1 cellular context compared by ENCODE assay signal in the genomic region with DNA sequence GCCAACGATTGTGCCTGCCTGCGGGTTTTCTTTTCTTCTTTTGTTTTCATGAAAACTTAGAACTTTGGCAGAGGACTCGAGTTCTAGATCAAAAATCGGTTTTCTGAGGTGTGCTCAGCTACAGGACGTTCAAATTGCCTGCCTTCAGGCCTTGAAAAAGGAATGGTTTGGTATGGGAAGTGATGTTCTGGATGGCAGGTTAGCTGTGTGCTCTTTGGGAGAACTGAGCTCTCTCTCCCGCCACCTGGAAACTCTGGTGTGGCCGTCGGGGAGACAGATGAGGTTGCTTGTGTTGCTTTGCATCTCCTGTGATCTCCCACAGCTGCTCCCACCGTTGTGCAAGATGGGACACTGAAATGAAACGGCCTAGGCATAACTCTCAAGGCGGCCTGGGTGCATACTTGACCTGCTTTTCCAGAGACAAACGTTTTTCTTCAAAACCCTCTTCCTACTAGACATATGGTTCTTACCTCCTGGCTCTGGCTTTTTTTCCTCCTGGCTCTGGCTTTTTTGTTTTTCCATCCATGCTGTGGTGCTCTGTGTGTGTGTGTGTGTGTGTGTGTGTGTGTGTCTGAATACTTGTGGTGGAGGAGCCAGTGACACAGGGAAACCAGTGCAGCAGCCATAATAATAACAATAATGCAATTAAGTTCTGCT.
TF ChIP-seq lines count a peak whose summit lies in the region.

No MANE protein-coding gene starts in this region.

TF ChIP-seq in GM12878, 131 proteins besides CTCF, POLR2A, EP300 and RAD21:
- TF ChIP-seq EGR1 (IDR thresholded peaks at IDR 0.05; ENCODE audit: borderline replicate concordance in 1 of 2, low read depth in 2 of 2, low read length in 2 of 2) (no peak), TBL1XR1 (IDR thresholded peaks at IDR 0.05; ENCODE audit: low read depth, low read length) (no peak), SRF (IDR thresholded peaks at IDR 0.05; ENCODE audit: low read depth in 2 of 2, low read length in 2 of 2) (no peak), CBX3 (IDR thresholded peaks at IDR 0.05; ENCODE audit: borderline replicate concordance, low read depth) (no peak), RUNX3 (IDR thresholded peaks at IDR 0.05; ENCODE audit: low read length) (no peak), SMAD5 (IDR thresholded peaks at IDR 0.05; ENCODE audit: low read depth) (no peak), MEF2A (IDR thresholded peaks at IDR 0.05; ENCODE audit: insufficient read depth, low read depth, low read length) (no peak), ESRRA (IDR thresholded peaks at IDR 0.05; ENCODE audit: low read length) (no peak), BRCA1 (IDR thresholded peaks at IDR 0.05; ENCODE audit: low read depth, low read length) (no peak)
- TF ChIP-seq, protein P1, sequence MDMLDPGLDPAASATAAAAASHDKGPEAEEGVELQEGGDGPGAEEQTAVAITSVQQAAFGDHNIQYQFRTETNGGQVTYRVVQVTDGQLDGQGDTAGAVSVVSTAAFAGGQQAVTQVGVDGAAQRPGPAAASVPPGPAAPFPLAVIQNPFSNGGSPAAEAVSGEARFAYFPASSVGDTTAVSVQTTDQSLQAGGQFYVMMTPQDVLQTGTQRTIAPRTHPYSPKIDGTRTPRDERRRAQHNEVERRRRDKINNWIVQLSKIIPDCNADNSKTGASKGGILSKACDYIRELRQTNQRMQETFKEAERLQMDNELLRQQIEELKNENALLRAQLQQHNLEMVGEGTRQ (IDR thresholded peaks at IDR 0.05; ENCODE audit: borderline replicate concordance, low read depth, low read length) = no peak
- TF ChIP-seq, protein P2, sequence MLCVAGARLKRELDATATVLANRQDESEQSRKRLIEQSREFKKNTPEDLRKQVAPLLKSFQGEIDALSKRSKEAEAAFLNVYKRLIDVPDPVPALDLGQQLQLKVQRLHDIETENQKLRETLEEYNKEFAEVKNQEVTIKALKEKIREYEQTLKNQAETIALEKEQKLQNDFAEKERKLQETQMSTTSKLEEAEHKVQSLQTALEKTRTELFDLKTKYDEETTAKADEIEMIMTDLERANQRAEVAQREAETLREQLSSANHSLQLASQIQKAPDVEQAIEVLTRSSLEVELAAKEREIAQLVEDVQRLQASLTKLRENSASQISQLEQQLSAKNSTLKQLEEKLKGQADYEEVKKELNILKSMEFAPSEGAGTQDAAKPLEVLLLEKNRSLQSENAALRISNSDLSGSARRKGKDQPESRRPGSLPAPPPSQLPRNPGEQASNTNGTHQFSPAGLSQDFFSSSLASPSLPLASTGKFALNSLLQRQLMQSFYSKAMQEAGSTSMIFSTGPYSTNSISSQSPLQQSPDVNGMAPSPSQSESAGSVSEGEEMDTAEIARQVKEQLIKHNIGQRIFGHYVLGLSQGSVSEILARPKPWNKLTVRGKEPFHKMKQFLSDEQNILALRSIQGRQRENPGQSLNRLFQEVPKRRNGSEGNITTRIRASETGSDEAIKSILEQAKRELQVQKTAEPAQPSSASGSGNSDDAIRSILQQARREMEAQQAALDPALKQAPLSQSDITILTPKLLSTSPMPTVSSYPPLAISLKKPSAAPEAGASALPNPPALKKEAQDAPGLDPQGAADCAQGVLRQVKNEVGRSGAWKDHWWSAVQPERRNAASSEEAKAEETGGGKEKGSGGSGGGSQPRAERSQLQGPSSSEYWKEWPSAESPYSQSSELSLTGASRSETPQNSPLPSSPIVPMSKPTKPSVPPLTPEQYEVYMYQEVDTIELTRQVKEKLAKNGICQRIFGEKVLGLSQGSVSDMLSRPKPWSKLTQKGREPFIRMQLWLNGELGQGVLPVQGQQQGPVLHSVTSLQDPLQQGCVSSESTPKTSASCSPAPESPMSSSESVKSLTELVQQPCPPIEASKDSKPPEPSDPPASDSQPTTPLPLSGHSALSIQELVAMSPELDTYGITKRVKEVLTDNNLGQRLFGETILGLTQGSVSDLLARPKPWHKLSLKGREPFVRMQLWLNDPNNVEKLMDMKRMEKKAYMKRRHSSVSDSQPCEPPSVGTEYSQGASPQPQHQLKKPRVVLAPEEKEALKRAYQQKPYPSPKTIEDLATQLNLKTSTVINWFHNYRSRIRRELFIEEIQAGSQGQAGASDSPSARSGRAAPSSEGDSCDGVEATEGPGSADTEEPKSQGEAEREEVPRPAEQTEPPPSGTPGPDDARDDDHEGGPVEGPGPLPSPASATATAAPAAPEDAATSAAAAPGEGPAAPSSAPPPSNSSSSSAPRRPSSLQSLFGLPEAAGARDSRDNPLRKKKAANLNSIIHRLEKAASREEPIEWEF (IDR thresholded peaks at IDR 0.05; ENCODE audit: insufficient replicate concordance, low read depth, low read length) = no peak
